ENCODE assay signal across 24 cellular contexts in genomic region chr12:22257100-22257499, GRCh38.
"Had no signal": no experiment of that assay in that cellular context is flagged by ENCODE, and none has a peak within 500 bp of the region (broad histone marks: within the 10 kb centered on the region; RNA-seq: fewer than 3 reads in every experiment).

No MANE protein-coding gene starts in this region.

- H3K4me3 ChIP-seq: right lobe of liver, stomach, testis had no signal

- H3K36me3 Mint-ChIP-seq: activated CD8-positive, alpha-beta memory T cell treated with anti-CD3 and anti-CD28 coated beads, Interleukin-2, amount 10 ng/mL, durations not matched to agents 7 days and 5 days; activated naive CD4-positive, alpha-beta T cell treated with anti-CD3 and anti-CD28 coated beads, Interleukin-2, amount 10 ng/mL, durations not matched to agents 7 days and 5 days; memory B cell; naive B cell; stimulated activated memory B cell treated with anti-CD40 and anti-IgM and Interleukin-4, amounts not matched to agents 10 μg/mL and 1 μg/mL and 100 μg/mL, for 72 hours; type B pancreatic cell had no signal

- H3K9me3 ChIP-seq: right lobe of liver, stomach, testis had no signal

- H3K4me3 Mint-ChIP-seq: activated CD4-positive, alpha-beta T cell treated with anti-CD3 and anti-CD28 coated beads, Interleukin-2, amount 10 ng/mL, durations not matched to agents 7 days and 5 days; activated CD8-positive, alpha-beta memory T cell treated with anti-CD3 and anti-CD28 coated beads, Interleukin-2, amount 10 ng/mL, durations not matched to agents 7 days and 5 days; activated CD8-positive, alpha-beta T cell treated with anti-CD3 and anti-CD28 coated beads for 36 hours; activated naive CD4-positive, alpha-beta T cell treated with anti-CD3 and anti-CD28 coated beads, Interleukin-2, amount 10 ng/mL, durations not matched to agents 7 days and 5 days; central memory CD8-positive, alpha-beta T cell; effector memory CD8-positive, alpha-beta T cell; memory B cell; naive B cell; stimulated activated memory B cell treated with anti-CD40 and anti-IgM and Interleukin-4, amounts not matched to agents 10 μg/mL and 1 μg/mL and 100 μg/mL, for 72 hours; T-helper 2 cell treated with Interferon-gamma antibody and Interleukin-4, amounts not matched to agents 5 μg/mL and 100 μg/mL, for 36 hours; type B pancreatic cell had no signal

- H3K9me3 Mint-ChIP-seq: activated CD4-positive, alpha-beta T cell treated with anti-CD3 and anti-CD28 coated beads, Interleukin-2, amount 10 ng/mL, durations not matched to agents 7 days and 5 days; activated CD8-positive, alpha-beta T cell treated with anti-CD3 and anti-CD28 coated beads for 36 hours; activated naive CD4-positive, alpha-beta T cell treated with anti-CD3 and anti-CD28 coated beads, Interleukin-2, amount 10 ng/mL, durations not matched to agents 7 days and 5 days; central memory CD8-positive, alpha-beta T cell; effector memory CD8-positive, alpha-beta T cell; memory B cell; naive B cell; stimulated activated memory B cell treated with anti-CD40 and anti-IgM and Interleukin-4, amounts not matched to agents 10 μg/mL and 1 μg/mL and 100 μg/mL, for 72 hours; T-helper 2 cell treated with Interferon-gamma antibody and Interleukin-4, amounts not matched to agents 5 μg/mL and 100 μg/mL, for 36 hours; type B pancreatic cell had no signal

- H3K36me3 ChIP-seq: brain microvascular endothelial cell, right lobe of liver, stomach had no signal

- DNase-seq: activated CD4-positive, alpha-beta T cell treated with anti-CD3 and anti-CD28 coated beads, Interleukin-2, amount 10 ng/mL, durations not matched to agents 7 days and 5 days; activated CD8-positive, alpha-beta memory T cell treated with anti-CD3 and anti-CD28 coated beads, Interleukin-2, amount 10 ng/mL, durations not matched to agents 7 days and 5 days; activated CD8-positive, alpha-beta T cell treated with anti-CD3 and anti-CD28 coated beads for 36 hours; activated effector memory CD4-positive, alpha-beta T cell treated with anti-CD3 and anti-CD28 coated beads, Interleukin-2, amount 50 U/mL, for 16 hours; activated naive CD4-positive, alpha-beta T cell treated with anti-CD3 and anti-CD28 coated beads, Interleukin-2, amount 10 ng/mL, durations not matched to agents 7 days and 5 days; activated T-cell treated with anti-CD3 and anti-CD28 coated beads for 4 hours; anterior cingulate cortex; brain microvascular endothelial cell; dorsolateral prefrontal cortex; effector memory CD8-positive, alpha-beta T cell; foreskin fibroblast; naive B cell; occipital lobe; right lobe of liver; small intestine; stimulated activated CD4-positive, alpha-beta T cell treated with anti-CD3 and anti-CD28 coated beads, Interleukin-15, amount 100 ng/mL, for 24 hours; stomach; testis had no signal

- H3K27ac ChIP-seq: brain microvascular endothelial cell, right lobe of liver, testis, VCaP had no signal

- H3K27ac Mint-ChIP-seq: activated CD4-positive, alpha-beta T cell treated with anti-CD3 and anti-CD28 coated beads, Interleukin-2, amount 10 ng/mL, durations not matched to agents 7 days and 5 days; activated CD8-positive, alpha-beta memory T cell treated with anti-CD3 and anti-CD28 coated beads, Interleukin-2, amount 10 ng/mL, durations not matched to agents 7 days and 5 days; activated CD8-positive, alpha-beta T cell treated with anti-CD3 and anti-CD28 coated beads for 36 hours; activated naive CD4-positive, alpha-beta T cell treated with anti-CD3 and anti-CD28 coated beads, Interleukin-2, amount 10 ng/mL, durations not matched to agents 7 days and 5 days; effector memory CD8-positive, alpha-beta T cell; memory B cell; stimulated activated memory B cell treated with anti-CD40 and anti-IgM and Interleukin-4, amounts not matched to agents 10 μg/mL and 1 μg/mL and 100 μg/mL, for 72 hours; T-helper 2 cell treated with Interferon-gamma antibody and Interleukin-4, amounts not matched to agents 5 μg/mL and 100 μg/mL, for 36 hours; type B pancreatic cell had no signal

- H3K4me1 Mint-ChIP-seq: activated CD4-positive, alpha-beta T cell treated with anti-CD3 and anti-CD28 coated beads, Interleukin-2, amount 10 ng/mL, durations not matched to agents 7 days and 5 days; activated CD8-positive, alpha-beta memory T cell treated with anti-CD3 and anti-CD28 coated beads, Interleukin-2, amount 10 ng/mL, durations not matched to agents 7 days and 5 days; activated naive CD4-positive, alpha-beta T cell treated with anti-CD3 and anti-CD28 coated beads, Interleukin-2, amount 10 ng/mL, durations not matched to agents 7 days and 5 days; memory B cell; naive B cell; stimulated activated memory B cell treated with anti-CD40 and anti-IgM and Interleukin-4, amounts not matched to agents 10 μg/mL and 1 μg/mL and 100 μg/mL, for 72 hours had no signal

- H3K4me1 ChIP-seq: right lobe of liver, testis had no signal

- H3K27me3 ChIP-seq: brain microvascular endothelial cell, dorsolateral prefrontal cortex, right lobe of liver, stomach, testis had no signal

- H3K27me3 Mint-ChIP-seq: activated CD8-positive, alpha-beta memory T cell treated with anti-CD3 and anti-CD28 coated beads, Interleukin-2, amount 10 ng/mL, durations not matched to agents 7 days and 5 days; activated naive CD4-positive, alpha-beta T cell treated with anti-CD3 and anti-CD28 coated beads, Interleukin-2, amount 10 ng/mL, durations not matched to agents 7 days and 5 days; central memory CD8-positive, alpha-beta T cell; effector memory CD8-positive, alpha-beta T cell; stimulated activated memory B cell treated with anti-CD40 and anti-IgM and Interleukin-4, amounts not matched to agents 10 μg/mL and 1 μg/mL and 100 μg/mL, for 72 hours had no signal
